ENCODE assay signal across 14 cellular contexts in genomic region chr6:18280084-18280483, GRCh38. TPM values are rescaled to one million over a fixed set of nuclear protein-coding genes. Genes with fewer than 3 reads are reported as not detected.
DNase-seq lines count a peak whose midpoint lies in the region; ATAC-seq, FAIRE-seq and TF ChIP-seq lines count a peak whose summit lies in the region.
"Had no signal": no experiment of that assay in that cellular context is flagged by ENCODE, and none has a peak within 500 bp of the region (broad histone marks: within the 10 kb centered on the region; RNA-seq: fewer than 3 reads in every experiment).

No MANE protein-coding gene starts in this region.

- no peak for FAIRE-seq in GM12892 (lab: Jason Lieb, UNC)
- FAIRE-seq: D721Med, GM12878, TTC549 had no signal

- intact Hi-C loops in activated T-helper 1 cell treated with anti-CD3 and anti-CD28 coated beads, Interleukin-12 subunit alpha, Interleukin-12 subunit beta, Interleukin-2, Interleukin-4 antibody, amounts not matched to agents 30 ng/mL and 10 ng/mL and 1 ng/mL, durations not matched to agents 14 hours and 24 hours and 36 hours (cut with micrococcal nuclease) = no loop called here

- no peaks in the 10 kb centered on the region for H3K36me3 Mint-ChIP-seq in nephron progenitor cell (ENCODE audit: low read depth)
- H3K36me3 Mint-ChIP-seq in activated T-helper 1 cell treated with anti-CD3 and anti-CD28 coated beads, Interleukin-12 subunit alpha, Interleukin-12 subunit beta, Interleukin-2, Interleukin-4 antibody, amounts not matched to agents 30 ng/mL and 10 ng/mL and 1 ng/mL, durations not matched to agents 14 hours and 24 hours and 36 hours (ENCODE audit: low read depth) = no peaks in the 10 kb centered on the region

- no peaks in the 10 kb centered on the region for H4K20me1 ChIP-seq in GM23248 (ENCODE audit: insufficient read depth)

- no peak for TF ChIP-seq CTCF in RWPE2 (IDR thresholded peaks at IDR 0.05; ENCODE audit: poor library complexity, severe bottlenecking)
- no peak for TF ChIP-seq CTCF in nephron progenitor cell (IDR thresholded peaks at IDR 0.05)

- no peaks in the 10 kb centered on the region for H3K79me2 ChIP-seq in GM23248 (ENCODE audit: insufficient read depth)

- H3K27me3 ChIP-seq in GM23248 (replicated peaks; ENCODE audit: insufficient read depth) = 0 out of 2 replicates have a peak, but pooled peaks cover 4% of the 10 kb centered on the region
- H3K27me3 ChIP-seq in RWPE2 (ENCODE audit: insufficient read depth, poor library complexity, severe bottlenecking) = peaks cover 19% of the 10 kb centered on the region

- no peaks in the 10 kb centered on the region for H3K9me2 ChIP-seq in GM23248 (ENCODE audit: insufficient read depth)

- peak; percentile 74 for ATAC-seq in RWPE2 (ENCODE audit: low read depth)
- ATAC-seq: GM12878, right lobe of liver had no signal

- H3K4me1 ChIP-seq in GM23248 (ENCODE audit: insufficient read depth) (no peaks in the 10 kb centered on the region), RWPE2 (ENCODE audit: insufficient read depth, poor library complexity, severe bottlenecking) (peaks cover 2% of the 10 kb centered on the region)

- H3K9me3 ChIP-seq in GM23248 (ENCODE audit: low read depth) = no peaks in the 10 kb centered on the region
- no peaks in the 10 kb centered on the region for H3K9me3 ChIP-seq in RWPE2 (ENCODE audit: severe bottlenecking)
- H3K9me3 ChIP-seq: right lobe of liver had no signal

- H3K4me1 Mint-ChIP-seq in nephron progenitor cell = peaks cover 27% of the 10 kb centered on the region
- H3K4me1 Mint-ChIP-seq in activated T-helper 1 cell treated with anti-CD3 and anti-CD28 coated beads, Interleukin-12 subunit alpha, Interleukin-12 subunit beta, Interleukin-2, Interleukin-4 antibody, amounts not matched to agents 30 ng/mL and 10 ng/mL and 1 ng/mL, durations not matched to agents 14 hours and 24 hours and 36 hours (ENCODE audit: low read depth) = no peaks in the 10 kb centered on the region

- no peak overlapping the region for H3K4me3 ChIP-seq in GM23248
- H3K4me3 ChIP-seq in RWPE2 (ENCODE audit: severe bottlenecking) = no peak overlapping the region
- H3K4me3 ChIP-seq: GM12878, right lobe of liver had no signal

- no peak for TF ChIP-seq POLR2A in GM12892 (IDR thresholded peaks at IDR 0.05; ENCODE audit: low read depth, low read length)

- H3F3A ChIP-seq in GM23248 (ENCODE audit: insufficient read depth) = no peaks in the 10 kb centered on the region

- in situ Hi-C loops in GM23248 (cut with MboI) = no loop called here

- no peak overlapping the region for H2AFZ ChIP-seq in GM23248

- peak overlapping the region; percentile 20 for H3K4me2 ChIP-seq in GM23248 (ENCODE audit: unreplicated experiment)

- H3K9ac ChIP-seq in GM23248 = no peak overlapping the region

- DNase-seq in GM23248 (peak; percentile 19), NCI-H2029 treated with DMSO at 0.1 percent for 48 hours (lab: John Stamatoyannopoulos, UW) (peak; percentile 95), RWPE2 (ENCODE audit: low spot score) (no peak), nephron progenitor cell (peak; percentile 18), GM12892 (ENCODE audit: insufficient read length) (no peak), pons (ENCODE audit: low spot score) (no peak), AML-193 (lab: John Stamatoyannopoulos, UW) (no peak)
- DNase-seq in activated T-helper 1 cell treated with anti-CD3 and anti-CD28 coated beads, Interleukin-12 subunit alpha, Interleukin-12 subunit beta, Interleukin-2, Interleukin-4 antibody, amounts not matched to agents 30 ng/mL and 10 ng/mL and 1 ng/mL, durations not matched to agents 14 hours and 24 hours and 36 hours (ENCODE audit: low spot score) = no peak
- DNase-seq: cortex of kidney, NCI-H1930, right lobe of liver had no signal

- H3K27ac ChIP-seq in GM23248 = no peak overlapping the region
- no peak overlapping the region for H3K27ac ChIP-seq in RWPE2 (ENCODE audit: poor library complexity, severe bottlenecking)
- H3K27ac ChIP-seq: right lobe of liver had no signal

- peak overlapping the region; percentile 5 for H3K4me3 Mint-ChIP-seq in nephron progenitor cell
- no peak overlapping the region for H3K4me3 Mint-ChIP-seq in activated T-helper 1 cell treated with anti-CD3 and anti-CD28 coated beads, Interleukin-12 subunit alpha, Interleukin-12 subunit beta, Interleukin-2, Interleukin-4 antibody, amounts not matched to agents 30 ng/mL and 10 ng/mL and 1 ng/mL, durations not matched to agents 14 hours and 24 hours and 36 hours

- no peaks in the 10 kb centered on the region for H3K9me3 Mint-ChIP-seq in nephron progenitor cell
- no peaks in the 10 kb centered on the region for H3K9me3 Mint-ChIP-seq in activated T-helper 1 cell treated with anti-CD3 and anti-CD28 coated beads, Interleukin-12 subunit alpha, Interleukin-12 subunit beta, Interleukin-2, Interleukin-4 antibody, amounts not matched to agents 30 ng/mL and 10 ng/mL and 1 ng/mL, durations not matched to agents 14 hours and 24 hours and 36 hours

- H3K27ac Mint-ChIP-seq in nephron progenitor cell = no peak overlapping the region
- H3K27ac Mint-ChIP-seq in activated T-helper 1 cell treated with anti-CD3 and anti-CD28 coated beads, Interleukin-12 subunit alpha, Interleukin-12 subunit beta, Interleukin-2, Interleukin-4 antibody, amounts not matched to agents 30 ng/mL and 10 ng/mL and 1 ng/mL, durations not matched to agents 14 hours and 24 hours and 36 hours = no peak overlapping the region

- H3K36me3 ChIP-seq in GM23248 (ENCODE audit: low read depth) (no peaks in the 10 kb centered on the region), RWPE2 (ENCODE audit: low read depth) (no peaks in the 10 kb centered on the region)
- H3K36me3 ChIP-seq: right lobe of liver had no signal

- WGBS in GM23248 (ENCODE audit: low coverage in 1 of 2, low lambda C conversion rate in 2 of 2, missing lambda C conversion rate in 2 of 2), 2 experiments = 9 to 10% methylated on average over 6 of the region's 6 CpGs

- peaks cover 53% of the 10 kb centered on the region for H3K27me3 Mint-ChIP-seq in nephron progenitor cell (ENCODE audit: low read depth, poor library complexity)
- H3K27me3 Mint-ChIP-seq in activated T-helper 1 cell treated with anti-CD3 and anti-CD28 coated beads, Interleukin-12 subunit alpha, Interleukin-12 subunit beta, Interleukin-2, Interleukin-4 antibody, amounts not matched to agents 30 ng/mL and 10 ng/mL and 1 ng/mL, durations not matched to agents 14 hours and 24 hours and 36 hours (ENCODE audit: insufficient read depth) = peaks cover 53% of the 10 kb centered on the region

RNA-seq across cellular contexts. Expression of gene DEK, which starts 15.8 kb away (rescaled TPM):
- 90.3 and 101 TPM in 2 replicates for total RNA-seq in GM23248 (2014; rRNA removed; shearing (Covaris generic))
- polyA plus RNA-seq in GM23248 (2016; fragmentation: Nextera tagmentation; extraction: Ambion mirVana) = 108 and 116 TPM in 2 replicates
- 163 TPM for polyA plus RNA-seq in GM12892 (2012; ENCODE audit: missing spikeins)
- 163 and 170 TPM in 2 replicates for total RNA-seq in activated T-helper 1 cell treated with anti-CD3 and anti-CD28 coated beads, Interleukin-12 subunit alpha, Interleukin-12 subunit beta, Interleukin-2, Interleukin-4 antibody, amounts not matched to agents 30 ng/mL and 10 ng/mL and 1 ng/mL, durations not matched to agents 14 hours and 24 hours and 36 hours

Comparison
In these comparisons a context has a peak if more than half of its experiments do, and no peak if none do; other contexts are left out.
1. DNase-seq: peak in GM23248 (single experiment), NCI-H2029 treated with DMSO at 0.1 percent for 48 hours (single experiment) and nephron progenitor cell (single experiment); none in RWPE2 (single experiment), GM12892 (single experiment), pons (single experiment), AML-193 (0 of 2) and activated T-helper 1 cell treated with anti-CD3 and anti-CD28 coated beads, Interleukin-12 subunit alpha, Interleukin-12 subunit beta, Interleukin-2, Interleukin-4 antibody, amounts not matched to agents 30 ng/mL and 10 ng/mL and 1 ng/mL, durations not matched to agents 14 hours and 24 hours and 36 hours (single experiment).